In genomic region chr2:85420743-85421705, GRCh38 we compare ENCODE assay signal across 1 cellular context.
A peak's percentile ranks its signal among the peaks of the same experiment; 100 is the strongest.
TF ChIP-seq lines count a peak whose summit lies in the region.

No MANE protein-coding gene starts in this region.

TF ChIP-seq in HepG2, 621 proteins besides CTCF, POLR2A, EP300 and RAD21 (continued from another document):
- TF ChIP-seq ZNF512B (CRISPR knock-in tag; IDR thresholded peaks at IDR 0.05; ENCODE audit: borderline replicate concordance) (peak; percentile 55; the same call in 1 of the 2 replicates), ZNF792 (CRISPR knock-in tag; IDR thresholded peaks at IDR 0.05) (peak; percentile 86), ZFP90 (CRISPR knock-in tag; IDR thresholded peaks at IDR 0.05; ENCODE audit: borderline replicate concordance) (peak; percentile 87; the same call in 1 of the 2 replicates), ZNF75D (CRISPR knock-in tag; IDR thresholded peaks at IDR 0.05; ENCODE audit: borderline replicate concordance) (no peak), TAF1 (CRISPR knock-in tag; IDR thresholded peaks at IDR 0.05) (peak; percentile 30; the same call in 1 of the 2 replicates), ATF5 (CRISPR knock-in tag; IDR thresholded peaks at IDR 0.05; ENCODE audit: low read depth) (no peak), ZNF44 (CRISPR knock-in tag; IDR thresholded peaks at IDR 0.05) (no peak), ZNF367 (CRISPR knock-in tag; IDR thresholded peaks at IDR 0.05; ENCODE audit: borderline replicate concordance) (no peak), BCL6 (CRISPR knock-in tag; IDR thresholded peaks at IDR 0.05) (peak; percentile 96), ZBTB21 (CRISPR knock-in tag; IDR thresholded peaks at IDR 0.05) (peak; percentile 52; the same call in 1 of the 2 replicates), ZNF709 (CRISPR knock-in tag; IDR thresholded peaks at IDR 0.05) (peak; percentile 42; the same call in 1 of the 2 replicates), NCOA2 (CRISPR knock-in tag; IDR thresholded peaks at IDR 0.05) (peak; percentile 96), NAIF1 (CRISPR knock-in tag; IDR thresholded peaks at IDR 0.05; ENCODE audit: borderline replicate concordance) (no peak), ZFYVE20 (CRISPR knock-in tag; IDR thresholded peaks at IDR 0.05; ENCODE audit: borderline replicate concordance, low read depth) (no peak), ELF1 (CRISPR knock-in tag; IDR thresholded peaks at IDR 0.05) (peak; percentile 75), THYN1 (CRISPR knock-in tag; IDR thresholded peaks at IDR 0.05; ENCODE audit: borderline replicate concordance, low read depth) (no peak), ARID3A (IDR thresholded peaks at IDR 0.05; ENCODE audit: low read depth, low read length) (peak; percentile 60; the same call in 1 of the 2 replicates), GABPA (IDR thresholded peaks at IDR 0.05; ENCODE audit: low read depth, low read length) (no peak), GABPA (CRISPR knock-in tag; IDR thresholded peaks at IDR 0.05; ENCODE audit: low read depth) (peak; percentile 70), PPARG (CRISPR knock-in tag; conservative IDR thresholded peaks at IDR 0.05) (peak; percentile 94), ATRX (CRISPR knock-in tag; IDR thresholded peaks at IDR 0.05; ENCODE audit: borderline replicate concordance) (peak; percentile 32; the same call in 1 of the 2 replicates), ZNF766 (CRISPR knock-in tag; IDR thresholded peaks at IDR 0.05; ENCODE audit: borderline replicate concordance) (peak; percentile 88), ZNF407 (CRISPR knock-in tag; IDR thresholded peaks at IDR 0.05; ENCODE audit: not compliant biosample characterization) (no peak), ARNTL (CRISPR knock-in tag; IDR thresholded peaks at IDR 0.05) (peak; percentile 92), ZNF276 (CRISPR knock-in tag; IDR thresholded peaks at IDR 0.05; ENCODE audit: low read depth) (peak; percentile 69; the same call in 1 of the 2 replicates), UBTF (CRISPR knock-in tag; IDR thresholded peaks at IDR 0.05) (peak; percentile 49; the same call in 1 of the 2 replicates), PITX1 (CRISPR knock-in tag; IDR thresholded peaks at IDR 0.05) (peak; percentile 69), E2F1 (CRISPR knock-in tag; IDR thresholded peaks at IDR 0.05) (peak; percentile 62; the same call in 1 of the 2 replicates), ZNF605 (CRISPR knock-in tag; IDR thresholded peaks at IDR 0.05) (peak; percentile 35), FIP1L1 (IDR thresholded peaks at IDR 0.05; ENCODE audit: borderline replicate concordance, insufficient read depth, low read depth, low read length) (no peak; the same call in 1 of the 2 replicates), ZFP1 (CRISPR knock-in tag; IDR thresholded peaks at IDR 0.05) (0 out of 2 replicates have a peak, but pooled peaks have one; percentile 73)
